Comparison of ENCODE assay signal across 19 cellular contexts in the genomic region with DNA sequence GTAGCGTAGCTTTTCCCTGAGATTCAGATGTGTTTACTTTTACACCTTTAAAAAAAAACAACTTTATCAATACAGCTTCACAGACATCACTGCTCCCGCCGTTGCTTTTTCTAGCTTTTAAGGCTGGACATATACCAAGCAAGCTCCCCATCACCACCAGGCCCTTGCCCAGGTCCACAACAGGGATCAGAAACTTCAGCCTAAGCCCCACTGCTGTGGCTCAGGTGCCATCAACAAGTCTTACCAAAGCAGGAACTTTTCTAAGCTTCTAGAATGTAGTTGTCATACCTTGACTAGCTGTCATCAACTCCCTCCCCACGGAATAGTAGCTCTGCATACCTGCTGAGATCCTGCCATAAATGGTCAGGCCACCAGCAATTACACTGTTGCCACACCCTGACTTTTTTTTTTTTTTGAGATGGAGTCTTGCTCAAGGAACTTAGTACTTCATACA. TPM values are rescaled to one million over a fixed set of nuclear protein-coding genes. Genes with fewer than 3 reads are reported as not detected.
A peak's percentile ranks its signal among the peaks of the same experiment; 100 is the strongest.
DNase-seq lines count a peak whose midpoint lies in the region; ATAC-seq, FAIRE-seq and TF ChIP-seq lines count a peak whose summit lies in the region.
"Had no signal": no experiment of that assay in that cellular context is flagged by ENCODE, and none has a peak within 500 bp of the region (broad histone marks: within the 10 kb centered on the region; RNA-seq: fewer than 3 reads in every experiment).

No MANE protein-coding gene starts in this region.

- no peak for TF ChIP-seq EP300 in K562 (IDR thresholded peaks at IDR 0.05; ENCODE audit: low read length)

- POLR2A ChIA-PET in HEK293T (lab: Yijun Ruan, JAX) (interaction anchor here (0.9 to 1.9 kb wide), 3 partner anchors 9 to 20 kb away, joined by 3 to 11 read pairs (median 9); partner anchors contain the start of gene ADIPOR2), K562 (lab: Yijun Ruan, JAX) (interaction anchor here (0.7 to 1.6 kb wide), 2 partner anchors 20 to 60 kb away, joined by 3 to 6 read pairs; partner anchors contain the start of gene ADIPOR2), GM10248 (lab: Yijun Ruan, JAX) (no interaction called here)

- ATAC-seq in K562 (no peak), left colon (peak; percentile 83)
- ATAC-seq: stimulated activated naive B cell treated with anti-CD40 and anti-IgM and Interleukin-4, amounts not matched to agents 10 μg/mL and 1 μg/mL and 100 μg/mL, for 72 hours; WTC11 had no signal

- H3K9ac ChIP-seq in K562 (ENCODE audit: insufficient read depth in 1 of 2, low read depth in 2 of 2, low read length in 2 of 2): no peak overlapping the region
- H3K9ac ChIP-seq: GM23248 had no signal

- intact Hi-C loops in K562 (cut with micrococcal nuclease) (no loop called here), left colon (cut with DNase I, micrococcal nuclease) (no loop called here)

- H3K79me2 ChIP-seq in K562 (ENCODE audit: control insufficient read depth, insufficient read depth, low read length): no peaks in the 10 kb centered on the region

- FAIRE-seq in K562 (lab: Jason Lieb, UNC): peak; percentile 19
- no peak for FAIRE-seq in GM19239 (lab: Jason Lieb, UNC)
- FAIRE-seq: astrocyte, GM18507, kidney had no signal

- H4K20me1 ChIP-seq in K562 (replicated peaks; ENCODE audit: control insufficient read depth, insufficient read depth, low read length): no peaks in the 10 kb centered on the region

- no peaks in the 10 kb centered on the region for H3K9me1 ChIP-seq in K562 (ENCODE audit: control insufficient read depth, insufficient read depth, low read length)

- H3K4me1 ChIP-seq in K562 (replicated peaks in 1 of 2; ENCODE audit: control insufficient read depth in 2 of 2, insufficient read depth in 2 of 2, low read length in 2 of 2): peaks cover 0 to 21% of the 10 kb centered on the region in 2 experiments; a peak in 3 of 5 replicates

- TF ChIP-seq CTCF in K562 (IDR thresholded peaks at IDR 0.05 in 2 of 3, conservative IDR thresholded peaks at IDR 0.05 in 1 of 3; ENCODE audit: insufficient read depth in 2 of 3, low read depth in 1 of 3, low read length in 3 of 3) (no peak), GM10248 (IDR thresholded peaks at IDR 0.05; ENCODE audit: control extremely low read depth, extremely low read depth, low read depth, missing control alignments) (no peak)

- no peaks in the 10 kb centered on the region for H3K27me3 ChIP-seq in K562 (ENCODE audit: control insufficient read depth in 2 of 2, insufficient read depth in 2 of 2, low read length in 2 of 2)
- H3K27me3 ChIP-seq: tibial nerve had no signal

- no peak for TF ChIP-seq RAD21 in K562 (CRISPR knock-in tag; conservative IDR thresholded peaks at IDR 0.05 in 1 of 2, IDR thresholded peaks at IDR 0.05 in 1 of 2)

- H2AFZ ChIP-seq in K562 (ENCODE audit: low read depth, low read length): no peak overlapping the region
- H2AFZ ChIP-seq: GM23248 had no signal

- no peak overlapping the region for H3K27ac ChIP-seq in K562 (ENCODE audit: extremely low read depth, low read depth, low read length)
- H3K27ac ChIP-seq: GM23248 had no signal

- no peak for TF ChIP-seq POLR2A in K562 (conservative IDR thresholded peaks at IDR 0.05)

- BruUV-seq in K562 (replicated peaks; lab: Mats Ljungman, UMichigan): no TSS peak

- no peaks in the 10 kb centered on the region for H3K36me3 ChIP-seq in K562 (ENCODE audit: control insufficient read depth, insufficient read depth, low read length)
- H3K36me3 ChIP-seq: tibial nerve had no signal

- no peaks in the 10 kb centered on the region for H3K9me3 ChIP-seq in K562 (replicated peaks; ENCODE audit: control insufficient read depth, insufficient read depth, low read depth, low read length)
- H3K9me3 ChIP-seq: tibial nerve had no signal

- no peak overlapping the region for H3K4me3 ChIP-seq in K562
- H3K4me3 ChIP-seq: GM23248, tibial nerve had no signal

- in situ Hi-C loops in K562 (cut with MboI): no loop called here

- WGBS in K562 (ENCODE audit: insufficient coverage, low coverage, missing lambda C conversion rate): 56% methylated on average over 4 of the region's 4 CpGs

- DNase-seq in HEK293T (ENCODE audit: extremely low spot score) (no peak), K562 (ENCODE audit: extremely low read depth in 1 of 4, low spot score in 3 of 4) (no peak), left colon (peak; percentile 32 to 73), renal cortical epithelial cell (ENCODE audit: low read depth) (peak; percentile 49), GM19239 (ENCODE audit: insufficient read length, low spot score) (no peak), GM10248 (ENCODE audit: extremely low spot score) (no peak), ureter (ENCODE audit: low spot score) (no peak)
- DNase-seq: activated CD4-positive, alpha-beta memory T cell treated with anti-CD3 and anti-CD28 coated beads for 36 hours; activated T-cell treated with anti-CD3 and anti-CD28 coated beads, Interleukin-2, amount 50 U/mL, for 24 hours; GM23248; kidney; NCI-H1105 treated with DMSO at 0.1 percent for 48 hours; NCI-H774; right cardiac atrium; stimulated activated naive B cell treated with anti-CD40 and anti-IgM and Interleukin-4, amounts not matched to agents 10 μg/mL and 1 μg/mL and 100 μg/mL, for 72 hours had no signal

- CTCF ChIA-PET in HEK293T (lab: Yijun Ruan, JAX) (interaction anchor here (2.2 to 2.5 kb wide), 2 partner anchors 10 to 18 kb away, joined by 6 to 10 read pairs; no protein-coding TSS in a partner anchor), K562 (lab: Yijun Ruan, JAX; ENCODE audit: low intra/inter-chr PET ratio) (no interaction called here), GM10248 (lab: Yijun Ruan, JAX) (interaction anchor here (1.5 to 5.7 kb wide), 6 partner anchors 11 to 120 kb away, joined by 4 to 21 read pairs (median 6); no protein-coding TSS in a partner anchor)

- no peak overlapping the region for H3K4me2 ChIP-seq in K562 (ENCODE audit: insufficient read depth, low read length)

TF ChIP-seq in HEK293T, 16 proteins besides CTCF, POLR2A, EP300 and RAD21 (continues in another document):
- TF ChIP-seq TARDBP (IDR thresholded peaks at IDR 0.05): no peak
- TF ChIP-seq ELF4 (IDR thresholded peaks at IDR 0.05): no peak
- TF ChIP-seq LEF1 (IDR thresholded peaks at IDR 0.05; ENCODE audit: borderline replicate concordance): no peak
- no peak for TF ChIP-seq HDGF (IDR thresholded peaks at IDR 0.05; ENCODE audit: borderline replicate concordance)
- peak; percentile 88 for TF ChIP-seq ZNF384 (IDR thresholded peaks at IDR 0.05)
- TF ChIP-seq BHLHE40 (IDR thresholded peaks at IDR 0.05; ENCODE audit: borderline replicate concordance): no peak

TF ChIP-seq in K562, 482 proteins besides CTCF, POLR2A, EP300 and RAD21 (continues in another document):
- peak in 1 of 2 experiments; percentile 61; a peak in 1 of 4 replicates for TF ChIP-seq SRF (CRISPR knock-in tag; IDR thresholded peaks at IDR 0.05)

RNA-seq across cellular contexts. Expression of gene ADIPOR2, which starts 20.0 kb away (rescaled TPM):
- 43.4 and 113 TPM in 2 replicates for total RNA-seq in K562 (2011; cell fraction: chromatin; rRNA removed; ENCODE audit: low replicate concordance)
- 28.3 and 33.6 TPM in 2 replicates for total RNA-seq in K562 (2011; cell fraction: nucleolus; rRNA removed)
- total RNA-seq in K562 (2011; cell fraction: nucleoplasm; rRNA removed): 69.6 and 116 TPM in 2 replicates
- 22.8 and 23.2 TPM in 2 replicates for total RNA-seq in K562 (2014; rRNA removed)
- total RNA-seq in K562 (2014; rRNA removed; fragmentation: Illumina TruSeq; extraction: Trizol): 58.8 and 62.4 TPM in 2 replicates
- total RNA-seq in K562 (2015; rRNA removed; fragmentation: Illumina TruSeq; extraction: Trizol): 42.0 and 46.0 TPM in 2 replicates
- 50.9 and 59.1 TPM in 2 replicates for total RNA-seq in K562 (2021)
- 39.2 and 63.5 TPM in 2 replicates for polyA plus RNA-seq in K562 (2011; rRNA removed)
- polyA plus RNA-seq in K562 (2011; cell fraction: cytosol; rRNA removed): 25.2 and 37.9 TPM in 2 replicates
- 26.1 and 34.1 TPM in 2 replicates for polyA plus RNA-seq in K562 (2011; cell fraction: nucleus; rRNA removed)
- polyA plus RNA-seq in K562 (2012): 38.7 and 40.1 TPM in 2 replicates
- 51.3 and 56.8 TPM in 2 replicates for polyA plus RNA-seq in K562 (2014; fragmentation: Illumina TruSeq; extraction: Trizol)
- 10 to 100 TPM; 10.9 to 15.6 TPM for polyA plus RNA-seq in K562 (2014; fragmentation: Nextera tagmentation; extraction: Ambion mirVana)
- 39.4 and 40.2 TPM in 2 replicates for polyA plus RNA-seq in K562 (2014; rRNA removed)
- 51.2 and 62.6 TPM in 2 replicates for polyA minus RNA-seq in K562 (2011; rRNA and poly(A)+ RNA removed)
- polyA minus RNA-seq in K562 (2011; cell fraction: cytosol; rRNA and poly(A)+ RNA removed): 21.6 and 24.5 TPM in 2 replicates
- 16.8 and 23.4 TPM in 2 replicates for polyA minus RNA-seq in K562 (2011; cell fraction: nucleus; rRNA and poly(A)+ RNA removed)
- total RNA-seq in left colon: 100 to 1,000 TPM; 100 to 111 TPM
- total RNA-seq in renal cortical epithelial cell: 32.1 and 47.1 TPM in 2 replicates
- 46.6 TPM for total RNA-seq in ureter

RNA-seq across cellular contexts. Expression of gene WNT5B, which starts 41.8 kb away (rescaled TPM):
- total RNA-seq in K562 (2011; cell fraction: chromatin; rRNA removed; ENCODE audit: low replicate concordance): 2.9 and 11.1 TPM in 2 replicates
- 12.0 TPM in 2 replicates for total RNA-seq in K562 (2011; cell fraction: nucleolus; rRNA removed)
- 6.7 and 8.2 TPM in 2 replicates for total RNA-seq in K562 (2011; cell fraction: nucleoplasm; rRNA removed)
- total RNA-seq in K562 (2014; rRNA removed): 15.0 and 16.8 TPM in 2 replicates
- 5.3 and 5.4 TPM in 2 replicates for total RNA-seq in K562 (2014; rRNA removed; fragmentation: Illumina TruSeq; extraction: Trizol)
- total RNA-seq in K562 (2015; rRNA removed; fragmentation: Illumina TruSeq; extraction: Trizol): 7.8 and 8.9 TPM in 2 replicates
- 14.6 and 18.4 TPM in 2 replicates for total RNA-seq in K562 (2021)
- polyA plus RNA-seq in K562 (2011; rRNA removed): 3.0 and 5.1 TPM in 2 replicates
- polyA plus RNA-seq in K562 (2011; cell fraction: cytosol; rRNA removed): 5.7 and 6.2 TPM in 2 replicates
- 5.1 and 6.0 TPM in 2 replicates for polyA plus RNA-seq in K562 (2011; cell fraction: nucleus; rRNA removed)
- polyA plus RNA-seq in K562 (2012): 3.9 and 8.4 TPM in 2 replicates
- polyA plus RNA-seq in K562 (2014; fragmentation: Illumina TruSeq; extraction: Trizol): 5.4 and 6.8 TPM in 2 replicates
- polyA plus RNA-seq in K562 (2014; fragmentation: Nextera tagmentation; extraction: Ambion mirVana): under 1 TPM; 0.42 to 0.80 TPM
- polyA plus RNA-seq in K562 (2014; rRNA removed): 5.4 and 6.2 TPM in 2 replicates
- polyA minus RNA-seq in K562 (2011; rRNA and poly(A)+ RNA removed): 4.1 and 5.8 TPM in 2 replicates
- 5.7 and 6.3 TPM in 2 replicates for polyA minus RNA-seq in K562 (2011; cell fraction: cytosol; rRNA and poly(A)+ RNA removed)
- polyA minus RNA-seq in K562 (2011; cell fraction: nucleus; rRNA and poly(A)+ RNA removed): 1.5 and 3.0 TPM in 2 replicates
- total RNA-seq in left colon: 1 to 10 TPM; 4.5 to 9.4 TPM
- 11.0 and 102 TPM in 2 replicates for total RNA-seq in renal cortical epithelial cell
- total RNA-seq in ureter: 7.2 TPM
- total RNA-seq: activated CD4-positive, alpha-beta memory T cell treated with anti-CD3 and anti-CD28 coated beads for 36 hours had no signal

Comparison
In these comparisons a context has a peak if more than half of its experiments do, and no peak if none do; other contexts are left out.
1. DNase-seq: peak in left colon (2 of 2) and renal cortical epithelial cell (single experiment); none in HEK293T (single experiment), K562 (0 of 4), GM19239 (single experiment), GM10248 (single experiment) and ureter (single experiment).